In genomic region chr1:111214884-111215283, GRCh38 we compare ENCODE assay signal across 9 cellular contexts. TPM values are rescaled to one million over a fixed set of nuclear protein-coding genes. Genes with fewer than 3 reads are reported as not detected.
A peak's percentile ranks its signal among the peaks of the same experiment; 100 is the strongest.
DNase-seq lines count a peak whose midpoint lies in the region; ATAC-seq, FAIRE-seq and TF ChIP-seq lines count a peak whose summit lies in the region.
"Had no signal": no experiment of that assay in that cellular context is flagged by ENCODE, and none has a peak within 500 bp of the region (broad histone marks: within the 10 kb centered on the region; RNA-seq: fewer than 3 reads in every experiment).

No MANE protein-coding gene starts in this region.

- no peak for DNase-seq in HCT116 (ENCODE audit: low read depth, low spot score)
- DNase-seq in activated CD4-positive, alpha-beta memory T cell treated with anti-CD3 and anti-CD28 coated beads, Interleukin-2, amount 10 ng/mL, durations not matched to agents 7 days and 5 days = peak; percentile 60
- DNase-seq in H1 (ENCODE audit: low read depth in 1 of 2, low spot score in 2 of 2) = no peak
- peak; percentile 37 for DNase-seq in stimulated activated CD8-positive, alpha-beta memory T cell treated with anti-CD3 and anti-CD28 coated beads, Interleukin-7, amount 100 ng/mL, for 24 hours (ENCODE audit: low read depth)
- no peak for DNase-seq in aorta
- no peak for DNase-seq in H54 (ENCODE audit: insufficient read length, low spot score)
- DNase-seq in chondrocyte (ENCODE audit: low spot score) = no peak
- DNase-seq: NCI-H345 had no signal

- no peak overlapping the region for H4K5ac ChIP-seq in H1 (ENCODE audit: insufficient read length, low read depth, low read length)

- no peak for FAIRE-seq in H1 (lab: Jason Lieb, UNC)
- FAIRE-seq in H54 (lab: Jason Lieb, UNC) = no peak

- no peaks in the 10 kb centered on the region for H3K79me2 ChIP-seq in HCT116 (ENCODE audit: insufficient read depth, low read length)
- H3K79me2 ChIP-seq in H1 (ENCODE audit: control insufficient read depth in 1 of 2, insufficient read depth in 2 of 2, low read length in 2 of 2) = no peaks in the 10 kb centered on the region

- H3K4me1 ChIP-seq in HCT116 (ENCODE audit: control insufficient read depth in 1 of 2, insufficient read depth in 2 of 2, low read length in 2 of 2) (peaks cover 0 to 2% of the 10 kb centered on the region in 2 experiments; a peak in 1 of 4 replicates), H1 (replicated peaks in 1 of 4; ENCODE audit: control insufficient read depth in 3 of 4, insufficient read depth in 4 of 4, low read length in 3 of 4) (peaks cover 0 to 7% (median 5%) of the 10 kb centered on the region in 4 experiments; a peak in 3 of 7 replicates), aorta (ENCODE audit: control insufficient read depth in 1 of 2, insufficient read depth in 2 of 2, low read length in 2 of 2) (no peaks in the 10 kb centered on the region)

- H3K9me3 Mint-ChIP-seq in activated CD4-positive, alpha-beta memory T cell treated with anti-CD3 and anti-CD28 coated beads, Interleukin-2, amount 10 ng/mL, durations not matched to agents 7 days and 5 days = no peaks in the 10 kb centered on the region
- H3K9me3 Mint-ChIP-seq in chondrocyte (ENCODE audit: low read depth) = no peaks in the 10 kb centered on the region

- peak overlapping the region; percentile 84 for H2BK120ac ChIP-seq in H1 (replicated peaks; ENCODE audit: low read depth, low read length)

- H2BK15ac ChIP-seq in H1 (ENCODE audit: low read length) = no peak overlapping the region

- no peak overlapping the region for H4K8ac ChIP-seq in H1 (ENCODE audit: extremely low read depth, insufficient read depth, low read length)

- no TSS peak for BruUV-seq in HCT116 (replicated peaks; lab: Mats Ljungman, UMichigan)

- H3K23ac ChIP-seq in H1 (ENCODE audit: insufficient read length) = no peak overlapping the region

- H4K91ac ChIP-seq in H1 (replicated peaks; ENCODE audit: insufficient read length, low read length) = peak overlapping the region; percentile 99

- intact Hi-C loops in HCT116 (cut with micrococcal nuclease) = no loop called here
- intact Hi-C loops in aorta (cut with DNase I) = no loop called here

- H3K9me3 ChIP-seq in HCT116 (ENCODE audit: control insufficient read depth in 1 of 2, insufficient read depth in 1 of 2, low read depth in 1 of 2, low read length in 2 of 2) (no peaks in the 10 kb centered on the region), H1 (ENCODE audit: insufficient read depth in 2 of 2, low read depth in 1 of 2, low read length in 1 of 2) (no peaks in the 10 kb centered on the region; a peak in 1 of 4 replicates), aorta (ENCODE audit: control insufficient read depth, low read length) (no peaks in the 10 kb centered on the region)

- H3K4me1 Mint-ChIP-seq in activated CD4-positive, alpha-beta memory T cell treated with anti-CD3 and anti-CD28 coated beads, Interleukin-2, amount 10 ng/mL, durations not matched to agents 7 days and 5 days = peaks cover 79% of the 10 kb centered on the region
- no peaks in the 10 kb centered on the region for H3K4me1 Mint-ChIP-seq in chondrocyte (ENCODE audit: low read depth)

- H3K79me1 ChIP-seq in H1 (ENCODE audit: low read depth, low read length) = no peaks in the 10 kb centered on the region

- TF ChIP-seq RAD21 in HCT116 (IDR thresholded peaks at IDR 0.05; ENCODE audit: low read depth) = no peak
- TF ChIP-seq RAD21 in H1 (IDR thresholded peaks at IDR 0.05 in 1 of 2, conservative IDR thresholded peaks at IDR 0.05 in 1 of 2; ENCODE audit: low read depth in 2 of 2, low read length in 2 of 2) = no peak

- peak overlapping the region; percentile 0; the same call in 1 of the 2 replicates for H3K18ac ChIP-seq in H1 (ENCODE audit: extremely low read depth, low read length)

- H3K27ac ChIP-seq in HCT116 (ENCODE audit: low read depth, low read length) = 0 out of 2 replicates have a peak overlapping the region, but pooled peaks have one; percentile 17
- no peak overlapping the region; the same call in 1 of the 2 replicates for H3K27ac ChIP-seq in H1 (ENCODE audit: low read depth, low read length)
- H3K27ac ChIP-seq in aorta (ENCODE audit: low read depth in 1 of 2, low read length in 2 of 2) = no peak overlapping the region

- RAD21 ChIA-PET in HCT116 (lab: Charles Lee; ENCODE audit: low non-redundant PET in 1 of 2, low total read pairs in 2 of 2, uncharacterized antibody in 2 of 2, unreplicated experiment in 2 of 2) = no interaction called here

- CTCF ChIA-PET in HCT116 (lab: Charles Lee) (no interaction called here), H1 (lab: Charles Lee; ENCODE audit: partially characterized antibody) (interaction anchor here (1.3 to 2.6 kb wide), 4 partner anchors 16 to 185 kb away, joined by 4 to 11 read pairs (median 6); no protein-coding TSS in a partner anchor)
- CTCF ChIA-PET in activated CD4-positive, alpha-beta memory T cell treated with anti-CD3 and anti-CD28 coated beads, Interleukin-2, amount 10 ng/mL, durations not matched to agents 7 days and 5 days (lab: Charles Lee) = interaction anchor here (0.7 to 12.8 kb wide), 9 partner anchors 8 to 890 kb away, joined by 3 to 275 read pairs (median 7); partner anchors contain the start of genes DENND2D and WDR77

- H3K4me3 ChIP-seq in HCT116 (replicated peaks in 1 of 2; ENCODE audit: low read depth in 1 of 2, low read length in 2 of 2) = no peak overlapping the region
- no peak overlapping the region for H3K4me3 ChIP-seq in H1 (ENCODE audit: extremely low read depth in 1 of 4, insufficient read depth in 2 of 4, low read depth in 3 of 4, low read length in 4 of 4)
- H3K4me3 ChIP-seq in aorta (ENCODE audit: low read length in 2 of 2) = no peak overlapping the region

- WGBS in H1 (ENCODE audit: extremely low coverage in 1 of 2, insufficient coverage in 1 of 2, insufficient read length in 1 of 2, insufficient replicate concordance in 2 of 2, low coverage in 1 of 2, low lambda C conversion rate in 2 of 2, missing lambda C conversion rate in 1 of 2), 2 experiments = 90% methylated on average over 7 of the region's 7 CpGs; no CpG with 5 or more reads in 1 of the 2 experiments
- WGBS in aorta, 2 donors = 91 to 92% methylated on average over 7 of the region's 7 CpGs

- H3K4me3 Mint-ChIP-seq in activated CD4-positive, alpha-beta memory T cell treated with anti-CD3 and anti-CD28 coated beads, Interleukin-2, amount 10 ng/mL, durations not matched to agents 7 days and 5 days = peak overlapping the region; percentile 52
- no peak overlapping the region for H3K4me3 Mint-ChIP-seq in chondrocyte (ENCODE audit: unreplicated experiment)

- H3K36me3 Mint-ChIP-seq in activated CD4-positive, alpha-beta memory T cell treated with anti-CD3 and anti-CD28 coated beads, Interleukin-2, amount 10 ng/mL, durations not matched to agents 7 days and 5 days (ENCODE audit: low read depth) = peaks cover 9% of the 10 kb centered on the region
- no peaks in the 10 kb centered on the region for H3K36me3 Mint-ChIP-seq in chondrocyte (ENCODE audit: low read depth)

- H3K9me2 ChIP-seq in HCT116 (ENCODE audit: insufficient read depth) = no peaks in the 10 kb centered on the region

- TF ChIP-seq CTCF in HCT116 (IDR thresholded peaks at IDR 0.05 in 2 of 3, conservative IDR thresholded peaks at IDR 0.05 in 1 of 3; ENCODE audit: borderline replicate concordance in 1 of 3, insufficient read depth in 1 of 3, low read depth in 2 of 3, low read length in 2 of 3) = no peak
- TF ChIP-seq CTCF in H1 (IDR thresholded peaks at IDR 0.05; ENCODE audit: control extremely low read depth in 1 of 3, insufficient read depth in 1 of 3, low read depth in 1 of 3, low read length in 3 of 3) = no peak
- no peak for TF ChIP-seq CTCF in chondrocyte (IDR thresholded peaks at IDR 0.05)

- H2AK5ac ChIP-seq in H1 (ENCODE audit: low read depth, low read length) = no peak overlapping the region; the same call in 1 of the 2 replicates

- peak overlapping the region; percentile 96; the same call in 1 of the 2 replicates for H2BK20ac ChIP-seq in H1 (ENCODE audit: low read length)

- ATAC-seq in HCT116 (no peak), aorta (ENCODE audit: low FRiP score) (no peak), GM19397 (IDR thresholded peaks at IDR 0.05; ENCODE audit: unreplicated experiment) (no peak)

- no peak overlapping the region for H3K4me2 ChIP-seq in HCT116 (ENCODE audit: low read length)
- H3K4me2 ChIP-seq in H1 (ENCODE audit: insufficient read depth in 1 of 2, low read depth in 2 of 2, low read length in 2 of 2) = no peak overlapping the region

- H3K36me3 ChIP-seq in HCT116 (ENCODE audit: control insufficient read depth in 1 of 2, insufficient read depth in 2 of 2, low read length in 2 of 2) = no peaks in the 10 kb centered on the region
- H3K36me3 ChIP-seq in H1 (ENCODE audit: control insufficient read depth in 2 of 4, insufficient read depth in 4 of 4, low read length in 3 of 4) = no peaks in the 10 kb centered on the region
- no peaks in the 10 kb centered on the region for H3K36me3 ChIP-seq in aorta (ENCODE audit: control insufficient read depth in 1 of 2, insufficient read depth in 2 of 2, low read length in 1 of 2)

- no peaks in the 10 kb centered on the region for H3K27me3 Mint-ChIP-seq in activated CD4-positive, alpha-beta memory T cell treated with anti-CD3 and anti-CD28 coated beads, Interleukin-2, amount 10 ng/mL, durations not matched to agents 7 days and 5 days
- H3K27me3 Mint-ChIP-seq in chondrocyte (ENCODE audit: low read depth) = peaks cover 12% of the 10 kb centered on the region

- peak overlapping the region; percentile 91; the same call in 1 of the 2 replicates for H2BK5ac ChIP-seq in H1 (ENCODE audit: low read depth, low read length)

- H3K27me3 ChIP-seq in HCT116 (ENCODE audit: insufficient read depth, low read length) (no peaks in the 10 kb centered on the region), H1 (replicated peaks in 1 of 4; ENCODE audit: control insufficient read depth in 3 of 4, extremely low read depth in 1 of 4, insufficient read depth in 3 of 4, low read length in 3 of 4) (no peaks in the 10 kb centered on the region), aorta (ENCODE audit: control insufficient read depth in 1 of 2, insufficient read depth in 2 of 2, low read length in 1 of 2) (no peaks in the 10 kb centered on the region)

- H2BK12ac ChIP-seq in H1 (ENCODE audit: low read depth, low read length) = no peak overlapping the region

- H3K23me2 ChIP-seq in H1 (ENCODE audit: low read depth, low read length) = no peaks in the 10 kb centered on the region

- no peak overlapping the region for H3K14ac ChIP-seq in H1 (ENCODE audit: insufficient read length)

- H2AFZ ChIP-seq in HCT116 (ENCODE audit: low read depth, low read length, poor library complexity, severe bottlenecking) (no peak overlapping the region), H1 (ENCODE audit: low read length) (no peak overlapping the region)

- H3K9ac ChIP-seq in HCT116 (ENCODE audit: low read length) = no peak overlapping the region
- H3K9ac ChIP-seq in H1 (replicated peaks in 1 of 4; ENCODE audit: extremely low read depth in 1 of 4, low read depth in 3 of 4, low read length in 3 of 4) = no peak overlapping the region

- peak overlapping the region; percentile 97 for H3K27ac Mint-ChIP-seq in activated CD4-positive, alpha-beta memory T cell treated with anti-CD3 and anti-CD28 coated beads, Interleukin-2, amount 10 ng/mL, durations not matched to agents 7 days and 5 days
- no peak overlapping the region for H3K27ac Mint-ChIP-seq in chondrocyte (ENCODE audit: unreplicated experiment)

- POLR2A ChIA-PET in HCT116 (lab: Charles Lee) (interaction anchor here (1.2 kb wide), 1 partner anchor 13 kb away, joined by 3 read pairs; no protein-coding TSS in a partner anchor), H1 (lab: Charles Lee; ENCODE audit: partially characterized antibody) (interaction anchor here (0.7 kb wide), 1 partner anchor 155 kb away, joined by 4 read pairs; no protein-coding TSS in a partner anchor)
- POLR2A ChIA-PET in activated CD4-positive, alpha-beta memory T cell treated with anti-CD3 and anti-CD28 coated beads, Interleukin-2, amount 10 ng/mL, durations not matched to agents 7 days and 5 days (lab: Charles Lee) = interaction anchor here (0.7 to 12.1 kb wide), 10 partner anchors 11 to 378 kb away, joined by 3 to 590 read pairs (median 4); partner anchors contain the start of genes CEPT1, CHI3L2, DENND2D and DRAM2

- no peak for TF ChIP-seq EP300 in H1 (IDR thresholded peaks at IDR 0.05; ENCODE audit: borderline replicate concordance in 1 of 2, low read depth in 2 of 2, low read length in 2 of 2)

- H4K20me1 ChIP-seq in HCT116 (ENCODE audit: insufficient read depth) (no peaks in the 10 kb centered on the region), H1 (replicated peaks in 1 of 2; ENCODE audit: control insufficient read depth in 1 of 2, insufficient read depth in 2 of 2, low read length in 2 of 2) (no peaks in the 10 kb centered on the region)

- TF ChIP-seq POLR2A in HCT116 (IDR thresholded peaks at IDR 0.05; ENCODE audit: borderline replicate concordance, extremely low read depth, insufficient read depth, insufficient read length) (no peak), H1 (IDR thresholded peaks at IDR 0.05; ENCODE audit: control extremely low read depth in 1 of 2, low read depth in 2 of 2, low read length in 2 of 2) (no peak), H54 (IDR thresholded peaks at IDR 0.05; ENCODE audit: low read depth, low read length) (no peak)

- H3K56ac ChIP-seq in H1 (replicated peaks; ENCODE audit: insufficient read length, low read depth, low read length) = no peak overlapping the region

- peak overlapping the region; percentile 50 for H3K4ac ChIP-seq in H1 (replicated peaks; ENCODE audit: insufficient read length, low read depth, low read length)

RNA-seq across cellular contexts. Expression of gene CHI3L2, which starts 12.6 kb away (rescaled TPM):
- not detected for total RNA-seq in HCT116 (2021; ENCODE audit: unreplicated experiment)
- 0.08 and 0.15 TPM in 2 replicates for polyA plus RNA-seq in HCT116 (2012)
- total RNA-seq in activated CD4-positive, alpha-beta memory T cell treated with anti-CD3 and anti-CD28 coated beads, Interleukin-2, amount 10 ng/mL, durations not matched to agents 7 days and 5 days = 1 to 10 TPM; 8.5 to 9.0 TPM
- total RNA-seq in H1 (2021; fragmentation: NEBNext Ultra II Directional; extraction: Animal tissue kit (Norgen Biotek cat#: 25700)) = not detected in 2 replicates
- not detected in 2 replicates for polyA plus RNA-seq in H1 (2011; rRNA removed)
- not detected for polyA plus RNA-seq in H1 (2011; cell fraction: cytosol; rRNA removed)
- polyA plus RNA-seq in H1 (2011; cell fraction: nucleus; rRNA removed) = not detected
- polyA plus RNA-seq in H1 (2012, experiment 1 of 2) = not detected in 4 replicates
- polyA plus RNA-seq in H1 (2012, experiment 2 of 2) = not detected
- not detected for polyA plus RNA-seq in H1 (2013, experiment 1 of 2)
- polyA plus RNA-seq in H1 (2013, experiment 2 of 2) = 0.04 TPM
- not detected in 2 replicates for polyA minus RNA-seq in H1 (2011; rRNA and poly(A)+ RNA removed)
- polyA minus RNA-seq in H1 (2011; cell fraction: cytosol; rRNA and poly(A)+ RNA removed) = not detected
- not detected for polyA minus RNA-seq in H1 (2011; cell fraction: nucleus; rRNA and poly(A)+ RNA removed)
- 10 to 100 TPM in 1 of 2 donors, 1 to 10 TPM in 1; 7.8 to 12.5 TPM for total RNA-seq in aorta
- polyA plus RNA-seq in aorta = under 1 TPM in 1 of 2 donors, not detected in 1; 0.33 TPM
- total RNA-seq in chondrocyte = not detected in 3 replicates

RNA-seq across cellular contexts. Expression of gene DENND2D, which starts 14.4 kb away (rescaled TPM):
- 31.9 TPM for total RNA-seq in HCT116 (2021; ENCODE audit: unreplicated experiment)
- 18.2 and 21.8 TPM in 2 replicates for polyA plus RNA-seq in HCT116 (2012)
- total RNA-seq in activated CD4-positive, alpha-beta memory T cell treated with anti-CD3 and anti-CD28 coated beads, Interleukin-2, amount 10 ng/mL, durations not matched to agents 7 days and 5 days = 100 to 1,000 TPM; 207 to 210 TPM
- total RNA-seq in H1 (2021; fragmentation: NEBNext Ultra II Directional; extraction: Animal tissue kit (Norgen Biotek cat#: 25700)) = 0.57 and 0.58 TPM in 2 replicates
- polyA plus RNA-seq in H1 (2011; rRNA removed) = 1.4 and 1.6 TPM in 2 replicates
- polyA plus RNA-seq in H1 (2011; cell fraction: cytosol; rRNA removed) = 1.8 TPM
- 2.8 TPM for polyA plus RNA-seq in H1 (2011; cell fraction: nucleus; rRNA removed)
- polyA plus RNA-seq in H1 (2012, experiment 1 of 2) = 0.84 to 2.4 TPM (median 1.3 TPM) in 4 replicates
- 1.4 TPM for polyA plus RNA-seq in H1 (2012, experiment 2 of 2)
- 0.47 TPM for polyA plus RNA-seq in H1 (2013, experiment 1 of 2)
- 0.48 TPM for polyA plus RNA-seq in H1 (2013, experiment 2 of 2)
- 2.6 and 3.0 TPM in 2 replicates for polyA minus RNA-seq in H1 (2011; rRNA and poly(A)+ RNA removed)
- 1.5 TPM for polyA minus RNA-seq in H1 (2011; cell fraction: cytosol; rRNA and poly(A)+ RNA removed)
- 4.1 TPM for polyA minus RNA-seq in H1 (2011; cell fraction: nucleus; rRNA and poly(A)+ RNA removed)
- 10 to 100 TPM; 12.3 to 17.7 TPM for total RNA-seq in aorta
- 10 to 100 TPM in 1 of 2 donors, under 1 TPM in 1; 0.77 to 20.3 TPM for polyA plus RNA-seq in aorta
- 0.25 TPM in 1 of 3 replicates, not detected in the others for total RNA-seq in chondrocyte

Comparison
In these comparisons a context has a peak if more than half of its experiments do, and no peak if none do; other contexts are left out.
1. DNase-seq: peak in activated CD4-positive, alpha-beta memory T cell treated with anti-CD3 and anti-CD28 coated beads, Interleukin-2, amount 10 ng/mL, durations not matched to agents 7 days and 5 days (single experiment) and stimulated activated CD8-positive, alpha-beta memory T cell treated with anti-CD3 and anti-CD28 coated beads, Interleukin-7, amount 100 ng/mL, for 24 hours (single experiment); none in HCT116 (single experiment), H1 (0 of 2), aorta (0 of 2), H54 (single experiment) and chondrocyte (single experiment).